ENCODE assay signal across 1 cellular context in genomic region chr14:73418227-73418626, GRCh38.
TF ChIP-seq lines count a peak whose summit lies in the region.

No MANE protein-coding gene starts in this region.

TF ChIP-seq in HepG2, 621 proteins besides CTCF, POLR2A, EP300 and RAD21 (continued from another document):
- TF ChIP-seq CEBPB (IDR thresholded peaks at IDR 0.05; ENCODE audit: borderline replicate concordance, low read depth, low read length) (peak; percentile 84), FOXA1 (IDR thresholded peaks at IDR 0.05) (no peak), FOXA1 (CRISPR knock-in tag; IDR thresholded peaks at IDR 0.05) (0 out of 2 replicates have a peak, but pooled peaks have one; percentile 12), RFXANK (CRISPR knock-in tag; IDR thresholded peaks at IDR 0.05) (no peak), ZBTB33 (CRISPR knock-in tag; IDR thresholded peaks at IDR 0.05) (0 out of 2 replicates have a peak, but pooled peaks have one; percentile 21), ZSCAN25 (CRISPR knock-in tag; IDR thresholded peaks at IDR 0.05) (no peak), ARID5B (CRISPR knock-in tag; IDR thresholded peaks at IDR 0.05) (0 out of 2 replicates have a peak, but pooled peaks have one; percentile 14), CEBPG (CRISPR knock-in tag; IDR thresholded peaks at IDR 0.05) (peak; percentile 70; the same call in 1 of the 2 replicates), GATAD2A (CRISPR knock-in tag; IDR thresholded peaks at IDR 0.05) (peak; percentile 19; the same call in 1 of the 2 replicates), ZNF724P (CRISPR knock-in tag; IDR thresholded peaks at IDR 0.05; ENCODE audit: borderline replicate concordance) (no peak)
